Comparison of ENCODE assay signal across 32 cellular contexts in the genomic region with DNA sequence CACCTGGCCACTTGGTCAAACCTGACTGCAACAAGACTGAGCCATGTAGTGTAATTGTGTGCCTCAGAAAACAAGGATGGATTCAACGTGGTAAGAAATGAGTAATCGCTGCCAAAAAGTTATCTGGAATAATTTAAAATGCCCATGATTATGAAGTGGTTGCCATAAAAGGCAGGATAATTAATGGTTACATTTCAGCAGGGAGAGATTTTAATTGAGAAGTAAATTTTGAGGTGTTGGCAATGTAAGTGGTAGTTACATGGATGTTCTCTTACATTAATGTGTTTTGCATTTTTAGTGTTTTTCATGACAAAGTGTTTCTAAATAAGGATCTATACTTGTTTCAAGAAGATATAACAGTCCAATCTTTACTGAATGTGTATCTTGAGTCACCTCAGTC.
"Had no signal": no experiment of that assay in that cellular context is flagged by ENCODE, and none has a peak within 500 bp of the region (broad histone marks: within the 10 kb centered on the region; RNA-seq: fewer than 3 reads in every experiment).

No MANE protein-coding gene starts in this region.

- H3K9me3 ChIP-seq: ascending aorta, breast epithelium, gastrocnemius medialis, heart left ventricle had no signal

- DNase-seq: activated CD4-positive, alpha-beta memory T cell treated with anti-CD3 and anti-CD28 coated beads for 36 hours; activated CD4-positive, alpha-beta T cell treated with anti-CD3 and anti-CD28 coated beads for 36 hours; activated CD4-positive, alpha-beta T cell treated with anti-CD3 and anti-CD28 coated beads, Interleukin-2, amount 10 ng/mL, durations not matched to agents 24 days and 14 days; activated CD4-positive, CD25-positive, alpha-beta regulatory T cell; activated CD4-positive, CD25-positive, alpha-beta regulatory T cell treated with anti-CD3 and anti-CD28 coated beads, Interleukin-2, amount 50 U/mL, for 72 hours; activated CD8-positive, alpha-beta memory T cell treated with anti-CD3 and anti-CD28 coated beads, Interleukin-2, amount 10 ng/mL, durations not matched to agents 7 days and 5 days; activated CD8-positive, alpha-beta memory T cell treated with anti-CD3 and anti-CD28 coated beads, Interleukin-2, amount 50 U/mL, for 4 hours; activated CD8-positive, alpha-beta T cell treated with anti-CD3 and anti-CD28 coated beads, Interleukin-2, amount 10 ng/mL, durations not matched to agents 7 days and 5 days; activated effector memory CD4-positive, alpha-beta T cell treated with Interleukin-2 at 50 U/mL for 16 hours; activated gamma-delta T cell treated with Interleukin-2 at 50 U/mL for 16 hours; activated naive CD4-positive, alpha-beta T cell treated with anti-CD3 and anti-CD28 coated beads, Interleukin-2, amount 50 U/mL, for 16 hours; activated naive CD4-positive, alpha-beta T cell treated with Interleukin-2 at 50 U/mL for 16 hours; activated naive CD8-positive, alpha-beta T cell treated with anti-CD3 and anti-CD28 coated beads for 36 hours; activated T-cell treated with anti-CD3 and anti-CD28 coated beads, Interleukin-2, amount 50 U/mL, for 1 hour; dorsolateral prefrontal cortex; effector memory CD4-positive, alpha-beta T cell; endodermal cell; foreskin fibroblast; gastrocnemius medialis; glutamatergic neuron; heart left ventricle; hypothalamus; T-helper 2 cell had no signal

- H3K27ac ChIP-seq: ascending aorta, breast epithelium, cardiac muscle cell, coronary artery, dorsolateral prefrontal cortex, gastrocnemius medialis, heart left ventricle had no signal

- H3K27ac Mint-ChIP-seq: activated CD4-positive, alpha-beta memory T cell treated with anti-CD3 and anti-CD28 coated beads for 36 hours; activated CD4-positive, alpha-beta T cell treated with anti-CD3 and anti-CD28 coated beads for 36 hours; activated CD4-positive, alpha-beta T cell treated with anti-CD3 and anti-CD28 coated beads, Interleukin-2, amount 10 ng/mL, durations not matched to agents 24 days and 14 days; activated CD8-positive, alpha-beta memory T cell treated with anti-CD3 and anti-CD28 coated beads, Interleukin-2, amount 10 ng/mL, durations not matched to agents 7 days and 5 days; activated CD8-positive, alpha-beta T cell treated with anti-CD3 and anti-CD28 coated beads, Interleukin-2, amount 10 ng/mL, durations not matched to agents 7 days and 5 days; activated naive CD8-positive, alpha-beta T cell treated with anti-CD3 and anti-CD28 coated beads for 36 hours; activated T-helper 17 cell treated with anti-CD3 and anti-CD28 coated beads, Interleukin-2, amount 50 U/mL, for 72 hours; dendritic cell treated with granulocyte-macrophage colony-stimulating factor and Interleukin-4, amounts not matched to agents 40 ng/mL and 50 ng/mL, for 4 days; endodermal cell had no signal

- H3K36me3 ChIP-seq: cardiac muscle cell had no signal

- H3K27me3 ChIP-seq: ascending aorta, breast epithelium, cardiac muscle cell, dorsolateral prefrontal cortex, gastrocnemius medialis, heart left ventricle had no signal

- H3K4me1 Mint-ChIP-seq: activated CD4-positive, alpha-beta T cell treated with anti-CD3 and anti-CD28 coated beads for 36 hours; activated CD4-positive, alpha-beta T cell treated with anti-CD3 and anti-CD28 coated beads, Interleukin-2, amount 10 ng/mL, durations not matched to agents 24 days and 14 days; activated T-helper 17 cell treated with anti-CD3 and anti-CD28 coated beads, Interleukin-2, amount 50 U/mL, for 72 hours; central memory CD8-positive, alpha-beta T cell had no signal

- H3K4me1 ChIP-seq: ascending aorta, breast epithelium, heart left ventricle had no signal

- H3K4me3 Mint-ChIP-seq: activated CD4-positive, alpha-beta memory T cell treated with anti-CD3 and anti-CD28 coated beads for 36 hours; activated CD4-positive, alpha-beta T cell treated with anti-CD3 and anti-CD28 coated beads for 36 hours; activated CD4-positive, alpha-beta T cell treated with anti-CD3 and anti-CD28 coated beads, Interleukin-2, amount 10 ng/mL, durations not matched to agents 24 days and 14 days; activated CD8-positive, alpha-beta memory T cell treated with anti-CD3 and anti-CD28 coated beads, Interleukin-2, amount 10 ng/mL, durations not matched to agents 7 days and 5 days; activated CD8-positive, alpha-beta T cell treated with anti-CD3 and anti-CD28 coated beads, Interleukin-2, amount 10 ng/mL, durations not matched to agents 7 days and 5 days; activated naive CD8-positive, alpha-beta T cell treated with anti-CD3 and anti-CD28 coated beads for 36 hours; activated T-helper 17 cell treated with anti-CD3 and anti-CD28 coated beads, Interleukin-2, amount 50 U/mL, for 72 hours; brain; central memory CD8-positive, alpha-beta T cell; dendritic cell treated with granulocyte-macrophage colony-stimulating factor and Interleukin-4, amounts not matched to agents 40 ng/mL and 50 ng/mL, for 4 days; endodermal cell had no signal

- H3K4me3 ChIP-seq: ascending aorta, breast epithelium, cardiac muscle cell, coronary artery, dorsolateral prefrontal cortex, gastrocnemius medialis, heart left ventricle had no signal

- H3K27me3 Mint-ChIP-seq: activated CD4-positive, alpha-beta memory T cell treated with anti-CD3 and anti-CD28 coated beads for 36 hours; activated CD4-positive, alpha-beta T cell treated with anti-CD3 and anti-CD28 coated beads for 36 hours; activated CD4-positive, alpha-beta T cell treated with anti-CD3 and anti-CD28 coated beads, Interleukin-2, amount 10 ng/mL, durations not matched to agents 24 days and 14 days; activated CD8-positive, alpha-beta memory T cell treated with anti-CD3 and anti-CD28 coated beads, Interleukin-2, amount 10 ng/mL, durations not matched to agents 7 days and 5 days; activated naive CD8-positive, alpha-beta T cell treated with anti-CD3 and anti-CD28 coated beads for 36 hours; activated T-helper 17 cell treated with anti-CD3 and anti-CD28 coated beads, Interleukin-2, amount 50 U/mL, for 72 hours; brain; central memory CD8-positive, alpha-beta T cell; dendritic cell treated with granulocyte-macrophage colony-stimulating factor and Interleukin-4, amounts not matched to agents 40 ng/mL and 50 ng/mL, for 4 days had no signal

- H3K9me3 Mint-ChIP-seq: activated CD4-positive, alpha-beta memory T cell treated with anti-CD3 and anti-CD28 coated beads for 36 hours; activated CD4-positive, alpha-beta T cell treated with anti-CD3 and anti-CD28 coated beads, Interleukin-2, amount 10 ng/mL, durations not matched to agents 24 days and 14 days; activated naive CD8-positive, alpha-beta T cell treated with anti-CD3 and anti-CD28 coated beads for 36 hours; activated T-helper 17 cell treated with anti-CD3 and anti-CD28 coated beads, Interleukin-2, amount 50 U/mL, for 72 hours; brain; central memory CD8-positive, alpha-beta T cell; dendritic cell treated with granulocyte-macrophage colony-stimulating factor and Interleukin-4, amounts not matched to agents 40 ng/mL and 50 ng/mL, for 4 days; endodermal cell had no signal

- ATAC-seq: activated CD4-positive, alpha-beta T cell treated with anti-CD3 and anti-CD28 coated beads for 36 hours; activated CD8-positive, alpha-beta memory T cell treated with anti-CD3 and anti-CD28 coated beads, Interleukin-2, amount 10 ng/mL, durations not matched to agents 7 days and 5 days; activated CD8-positive, alpha-beta T cell treated with anti-CD3 and anti-CD28 coated beads, Interleukin-2, amount 10 ng/mL, durations not matched to agents 7 days and 5 days; activated T-helper 17 cell treated with anti-CD3 and anti-CD28 coated beads, Interleukin-2, amount 50 U/mL, for 72 hours; esophagus mucosa; gastrocnemius medialis; heart left ventricle had no signal
